ENCODE assay signal across 9 cellular contexts in genomic region chr20:63230800-63231268, GRCh38. TPM values are rescaled to one million over a fixed set of nuclear protein-coding genes. Genes with fewer than 3 reads are reported as not detected.
DNase-seq lines count a peak whose midpoint lies in the region; ATAC-seq and TF ChIP-seq lines count a peak whose summit lies in the region.
"Had no signal": no experiment of that assay in that cellular context is flagged by ENCODE, and none has a peak within 500 bp of the region (broad histone marks: within the 10 kb centered on the region; RNA-seq: fewer than 3 reads in every experiment).

No MANE protein-coding gene starts in this region.

- no peaks in the 10 kb centered on the region for H3K36me3 ChIP-seq in GM23248 (ENCODE audit: low read depth)
- no peaks in the 10 kb centered on the region for H3K36me3 ChIP-seq in parathyroid adenoma (ENCODE audit: control insufficient read depth, insufficient read depth, low read length)

- H2AFZ ChIP-seq in GM23248 (peak overlapping the region; percentile 53), parathyroid adenoma (peak overlapping the region; percentile 58)

- H3F3A ChIP-seq in GM23248 (ENCODE audit: insufficient read depth): peaks cover 17% of the 10 kb centered on the region

- no peak for ATAC-seq in foreskin keratinocyte
- ATAC-seq in HG03342 (IDR thresholded peaks at IDR 0.05; ENCODE audit: unreplicated experiment): no peak
- ATAC-seq in GM18870 (IDR thresholded peaks at IDR 0.05; ENCODE audit: unreplicated experiment): no peak

- 16 to 19% methylated on average over 17 of the region's 17 CpGs for WGBS in GM23248 (ENCODE audit: low coverage in 1 of 2, low lambda C conversion rate in 2 of 2, missing lambda C conversion rate in 2 of 2), 2 experiments

- H4K20me1 ChIP-seq in GM23248 (ENCODE audit: insufficient read depth): no peaks in the 10 kb centered on the region

- H3K79me2 ChIP-seq in GM23248 (ENCODE audit: insufficient read depth) (no peaks in the 10 kb centered on the region), parathyroid adenoma (no peaks in the 10 kb centered on the region)

- no peak overlapping the region for H3K4me3 ChIP-seq in GM23248
- no peak overlapping the region for H3K4me3 ChIP-seq in parathyroid adenoma (ENCODE audit: low read depth, low read length)

- DNase-seq in GM23248: peak; percentile 87
- peak; percentile 83 for DNase-seq in SK-MEL-5 (ENCODE audit: low read depth, low spot score)
- DNase-seq in foreskin keratinocyte: no peak
- DNase-seq in NCI-H345 (lab: John Stamatoyannopoulos, UW): no peak
- no peak for DNase-seq in T-helper 2 cell

- H3K4me2 ChIP-seq in GM23248 (ENCODE audit: unreplicated experiment) (no peak overlapping the region), parathyroid adenoma (ENCODE audit: low read length) (no peak overlapping the region)

- H3K27ac ChIP-seq in GM23248 (no peak overlapping the region), foreskin keratinocyte (no peak overlapping the region), parathyroid adenoma (no peak overlapping the region)

- in situ Hi-C loops in GM23248 (cut with MboI) (no loop called here), SK-MEL-5 (cut with HindIII; ENCODE audit: low pct_unique_long_range_greater_than_20kb, low sequenced_read_pairs) (no loop called here)

- H3K9ac ChIP-seq in GM23248: no peak overlapping the region
- H3K9ac ChIP-seq in parathyroid adenoma: no peak overlapping the region

- TF ChIP-seq CTCF in foreskin keratinocyte (conservative IDR thresholded peaks at IDR 0.05) (peak; percentile 21), parathyroid adenoma (IDR thresholded peaks at IDR 0.05) (peak; percentile 64)

- peaks cover 18% of the 10 kb centered on the region for H3K4me1 ChIP-seq in GM23248 (ENCODE audit: insufficient read depth)
- H3K4me1 ChIP-seq in foreskin keratinocyte: no peaks in the 10 kb centered on the region
- no peaks in the 10 kb centered on the region for H3K4me1 ChIP-seq in parathyroid adenoma

- H3K9me3 ChIP-seq in GM23248 (ENCODE audit: low read depth): no peaks in the 10 kb centered on the region
- H3K9me3 ChIP-seq in parathyroid adenoma (ENCODE audit: control insufficient read depth, low read length): no peaks in the 10 kb centered on the region

- H3K27me3 ChIP-seq in GM23248 (replicated peaks; ENCODE audit: insufficient read depth) (no peaks in the 10 kb centered on the region), foreskin keratinocyte (peaks cover 38% of the 10 kb centered on the region), parathyroid adenoma (ENCODE audit: control insufficient read depth, insufficient read depth, low read length) (no peaks in the 10 kb centered on the region)

- no peaks in the 10 kb centered on the region for H3K9me2 ChIP-seq in GM23248 (ENCODE audit: insufficient read depth)

RNA-seq across cellular contexts. Expression of gene BIRC7, which starts 4.9 kb away (rescaled TPM):
- total RNA-seq in GM23248 (2014; rRNA removed; shearing (Covaris generic)): not detected in 2 replicates
- polyA plus RNA-seq in GM23248 (2016; fragmentation: Nextera tagmentation; extraction: Ambion mirVana): not detected in 2 replicates
- total RNA-seq in SK-MEL-5 (2014; rRNA removed; shearing (Covaris generic)): 7.7 and 12.3 TPM in 2 replicates
- polyA plus RNA-seq in SK-MEL-5 (2015; cell fraction: cytosol; rRNA removed): 8.4 and 9.4 TPM in 2 replicates
- 69.9 and 108 TPM in 2 replicates for polyA plus RNA-seq in SK-MEL-5 (2015; cell fraction: nucleus; rRNA removed)
- total RNA-seq in foreskin keratinocyte: not detected in 2 replicates
- polyA plus RNA-seq in foreskin keratinocyte: not detected in 2 replicates
- polyA plus RNA-seq: keratinocyte had no signal

RNA-seq across cellular contexts. Expression of gene YTHDF1, which starts 14.9 kb away (rescaled TPM):
- 20.4 and 22.5 TPM in 2 replicates for total RNA-seq in GM23248 (2014; rRNA removed; shearing (Covaris generic))
- polyA plus RNA-seq in GM23248 (2016; fragmentation: Nextera tagmentation; extraction: Ambion mirVana) (16.7 and 26.0 TPM in 2 replicates), foreskin keratinocyte (21.8 and 23.1 TPM in 2 replicates)
- total RNA-seq in SK-MEL-5 (2014; rRNA removed; shearing (Covaris generic)): 28.7 and 31.8 TPM in 2 replicates
- polyA plus RNA-seq in SK-MEL-5 (2015; cell fraction: cytosol; rRNA removed): 40.5 and 54.2 TPM in 2 replicates
- 110 and 111 TPM in 2 replicates for polyA plus RNA-seq in SK-MEL-5 (2015; cell fraction: nucleus; rRNA removed)
- total RNA-seq in foreskin keratinocyte: 36.2 and 36.4 TPM in 2 replicates

RNA-seq across cellular contexts. Expression of gene NKAIN4, which starts 23.4 kb away (rescaled TPM):
- not detected in 2 replicates for total RNA-seq in GM23248 (2014; rRNA removed; shearing (Covaris generic))
- polyA plus RNA-seq in GM23248 (2016; fragmentation: Nextera tagmentation; extraction: Ambion mirVana): not detected in 2 replicates
- not detected in 2 replicates for total RNA-seq in SK-MEL-5 (2014; rRNA removed; shearing (Covaris generic))
- not detected in 2 replicates for polyA plus RNA-seq in SK-MEL-5 (2015; cell fraction: cytosol; rRNA removed)
- polyA plus RNA-seq in SK-MEL-5 (2015; cell fraction: nucleus; rRNA removed): not detected in 2 replicates
- total RNA-seq in foreskin keratinocyte: 0.11 and 0.20 TPM in 2 replicates
- 0.27 and 0.29 TPM in 2 replicates for polyA plus RNA-seq in foreskin keratinocyte
- polyA plus RNA-seq: keratinocyte had no signal

RNA-seq across cellular contexts. Expression of gene ARFGAP1, which starts 41.8 kb away (rescaled TPM):
- total RNA-seq in GM23248 (2014; rRNA removed; shearing (Covaris generic)): 88.5 and 105 TPM in 2 replicates
- polyA plus RNA-seq in GM23248 (2016; fragmentation: Nextera tagmentation; extraction: Ambion mirVana) (59.9 and 69.0 TPM in 2 replicates), foreskin keratinocyte (41.0 and 50.3 TPM in 2 replicates)
- total RNA-seq in SK-MEL-5 (2014; rRNA removed; shearing (Covaris generic)): 53.0 and 61.5 TPM in 2 replicates
- polyA plus RNA-seq in SK-MEL-5 (2015; cell fraction: cytosol; rRNA removed): 54.6 and 66.6 TPM in 2 replicates
- polyA plus RNA-seq in SK-MEL-5 (2015; cell fraction: nucleus; rRNA removed): 1,120 and 1,200 TPM in 2 replicates
- 52.2 and 64.0 TPM in 2 replicates for total RNA-seq in foreskin keratinocyte

Comparison
In these comparisons a context has a peak if more than half of its experiments do, and no peak if none do; other contexts are left out.
1. DNase-seq: peak in GM23248 (single experiment) and SK-MEL-5 (single experiment); none in foreskin keratinocyte (0 of 2), NCI-H345 (single experiment) and T-helper 2 cell (0 of 5).